ENCODE assay signal across 32 cellular contexts in genomic region chr12:110880651-110881050, GRCh38. TPM values are rescaled to one million over a fixed set of nuclear protein-coding genes. Genes with fewer than 3 reads are reported as not detected.
"Had no signal": no experiment of that assay in that cellular context is flagged by ENCODE, and none has a peak within 500 bp of the region (broad histone marks: within the 10 kb centered on the region; RNA-seq: fewer than 3 reads in every experiment).

No MANE protein-coding gene starts in this region.

- H3K36me3 ChIP-seq: colonic mucosa, esophagus squamous epithelium, gastrocnemius medialis, heart right ventricle, left lung, lower lobe of right lung had no signal

- H3K9me3 ChIP-seq: colonic mucosa, esophagus squamous epithelium, gastrocnemius medialis, left lung, lower lobe of right lung, mucosa of descending colon had no signal

- H3K4me3 ChIP-seq: colonic mucosa, dorsolateral prefrontal cortex, esophagus squamous epithelium, gastrocnemius medialis, heart right ventricle, left lung, lower lobe of right lung, mucosa of descending colon had no signal

- H3K4me1 ChIP-seq: colonic mucosa, left lung, lower lobe of right lung had no signal

- H3K36me3 Mint-ChIP-seq: mesothelial cell of epicardium had no signal

- H3K27me3 ChIP-seq: colonic mucosa, esophagus squamous epithelium, gastrocnemius medialis, heart right ventricle had no signal

- H3K4me3 Mint-ChIP-seq: mesothelial cell of epicardium had no signal

- H3K27ac ChIP-seq: colonic mucosa, dorsolateral prefrontal cortex, esophagus squamous epithelium, gastrocnemius medialis, heart right ventricle, left lung, lower lobe of right lung had no signal

- H3K4me1 Mint-ChIP-seq: mesothelial cell of epicardium had no signal

- H3K27ac Mint-ChIP-seq: mesothelial cell of epicardium had no signal

- DNase-seq: colonic mucosa; dermis blood vessel endothelial cell; dorsolateral prefrontal cortex; effector CD4-positive, alpha-beta T cell; effector memory CD4-positive, alpha-beta T cell; esophagus squamous epithelium; foreskin fibroblast; foreskin melanocyte; gastrocnemius medialis; glutamatergic neuron; head of caudate nucleus; heart right ventricle; hippocampal formation; left cardiac atrium; left lung; left ventricle myocardium superior; lower lobe of right lung; mesenchymal stem cell; mucosa of descending colon had no signal

- H3K9me3 Mint-ChIP-seq: mesothelial cell of epicardium had no signal

- FAIRE-seq: endothelial cell of umbilical vein, islet of Langerhans, keratinocyte had no signal

- ATAC-seq: gastrocnemius medialis, heart right ventricle, left cardiac atrium, left lung, left ventricle myocardium superior, lower lobe of right lung, mucosa of descending colon had no signal

RNA-seq across cellular contexts. Expression of gene CCDC63, which starts 33.9 kb away (rescaled TPM):
- total RNA-seq: chondrocyte, colonic mucosa, dermis blood vessel endothelial cell, dorsolateral prefrontal cortex, endothelial cell of umbilical vein, epithelial cell of proximal tubule, esophagus squamous epithelium, gastrocnemius medialis, glomerular endothelial cell, heart right ventricle, kidney epithelial cell, left cardiac atrium, left lung, left ventricle myocardium superior, lower lobe of right lung, lung microvascular endothelial cell, mesenteric fat pad, mesothelial cell of epicardium, mucosa of descending colon, myocyte had no signal
- polyA plus RNA-seq: endothelial cell of umbilical vein, esophagus, heart right ventricle, keratinocyte had no signal

RNA-seq across cellular contexts. Expression of gene MYL2, which starts 39.7 kb away (rescaled TPM):
- total RNA-seq: chondrocyte, epithelial cell of proximal tubule, esophagus squamous epithelium, glomerular endothelial cell, kidney epithelial cell, lower leg skin, lower lobe of right lung, lung microvascular endothelial cell, mesenteric fat pad, mesothelial cell of epicardium had no signal
- polyA plus RNA-seq: endothelial cell of umbilical vein had no signal
